In genomic region chr1:5551274-5551966, GRCh38 we compare ENCODE assay signal across 13 cellular contexts.
DNase-seq lines count a peak whose midpoint lies in the region; ATAC-seq and TF ChIP-seq lines count a peak whose summit lies in the region.
"Had no signal": no experiment of that assay in that cellular context is flagged by ENCODE, and none has a peak within 500 bp of the region (broad histone marks: within the 10 kb centered on the region; RNA-seq: fewer than 3 reads in every experiment).

No MANE protein-coding gene starts in this region.

- ATAC-seq in HG02840 (IDR thresholded peaks at IDR 0.05; ENCODE audit: low FRiP score, unreplicated experiment) = no peak
- ATAC-seq: left ventricle myocardium superior had no signal

- no peak overlapping the region for H3K4me3 ChIP-seq in A673 (ENCODE audit: low read depth, low read length, poor library complexity, severe bottlenecking)
- H3K4me3 ChIP-seq in HEK293 (ENCODE audit: low read depth, low read length) = no peak overlapping the region
- no peak overlapping the region for H3K4me3 ChIP-seq in colonic mucosa

- H3K4me1 ChIP-seq in A673 (ENCODE audit: insufficient read depth, low read length, poor library complexity, severe bottlenecking) (no peaks in the 10 kb centered on the region), HEK293 (ENCODE audit: control insufficient read depth, insufficient read depth, low read length) (no peaks in the 10 kb centered on the region), colonic mucosa (no peaks in the 10 kb centered on the region)

- BruUV-seq in A673 (replicated peaks; lab: Mats Ljungman, UMichigan) = no TSS peak

- TF ChIP-seq CTCF in A673 (conservative IDR thresholded peaks at IDR 0.05; ENCODE audit: low read depth, low read length) (no peak), HEK293 (tag by site-specific recombination; IDR thresholded peaks at IDR 0.05) (no peak), colonic mucosa (IDR thresholded peaks at IDR 0.05) (no peak)

- H3K27me3 ChIP-seq in A673 (replicated peaks; ENCODE audit: insufficient read depth, low read depth, low read length, poor library complexity) = no peaks in the 10 kb centered on the region
- no peaks in the 10 kb centered on the region for H3K27me3 ChIP-seq in colonic mucosa

- CTCF ChIA-PET in A673 (lab: Charles Lee) = no interaction called here
- CTCF ChIA-PET in HEK293 (lab: Yijun Ruan, JAX) = interaction anchor here (1.7 kb wide), 1 partner anchor 194 kb away, joined by 5 read pairs; no protein-coding TSS in a partner anchor

- intact Hi-C loops in A673 (cut with micrococcal nuclease; ENCODE audit: unreplicated experiment) = no loop called here
- intact Hi-C loops in colonic mucosa (cut with DNase I) = no loop called here

- H3K9me3 ChIP-seq in A673 (ENCODE audit: low read depth, low read length, poor library complexity, severe bottlenecking) = no peaks in the 10 kb centered on the region
- H3K9me3 ChIP-seq in HEK293 (ENCODE audit: control insufficient read depth, insufficient read depth, low read depth, low read length) = no peaks in the 10 kb centered on the region
- H3K9me3 ChIP-seq in colonic mucosa = no peaks in the 10 kb centered on the region

- no peak overlapping the region for H3K27ac ChIP-seq in A673 (ENCODE audit: low read depth, low read length, poor library complexity, severe bottlenecking)
- no peak overlapping the region for H3K27ac ChIP-seq in HEK293 (ENCODE audit: extremely low read depth, low read depth, low read length)
- no peak overlapping the region for H3K27ac ChIP-seq in colonic mucosa

- no peak overlapping the region for H3K9ac ChIP-seq in colonic mucosa (ENCODE audit: low read depth in 2 of 2, low read length in 2 of 2)

- H3K36me3 ChIP-seq in A673 (ENCODE audit: insufficient read depth, low read length, poor library complexity, severe bottlenecking) (no peaks in the 10 kb centered on the region), HEK293 (ENCODE audit: control insufficient read depth in 2 of 2, insufficient read depth in 1 of 2, low read length in 2 of 2) (no peaks in the 10 kb centered on the region), colonic mucosa (no peaks in the 10 kb centered on the region)

- POLR2A ChIA-PET in A673 (lab: Charles Lee; ENCODE audit: low non-redundant PET) (no interaction called here), HEK293 (lab: Yijun Ruan, JAX) (no interaction called here)

- DNase-seq in A673 (ENCODE audit: low spot score) (peak; percentile 3), NCI-H2196 treated with DMSO at 0.1 percent for 48 hours (lab: John Stamatoyannopoulos, UW; ENCODE audit: unreplicated experiment) (peak; percentile 95), colonic mucosa (peak; percentile 52), NCI-H226 (no peak), UCSD-AML1 (lab: John Stamatoyannopoulos, UW; ENCODE audit: unreplicated experiment) (no peak)
- no peak for DNase-seq in effector CD8-positive, alpha-beta T cell (lab: John Stamatoyannopoulos, UW)
- DNase-seq: activated CD4-positive, alpha-beta memory T cell treated with anti-CD3 and anti-CD28 coated beads for 36 hours; activated naive CD8-positive, alpha-beta T cell treated with anti-CD3 and anti-CD28 coated beads for 36 hours; left ventricle myocardium superior; NCI-H526 treated with DMSO at 0.1 percent for 48 hours; T-cell had no signal

TF ChIP-seq in HEK293, 187 proteins besides CTCF, POLR2A, EP300 and RAD21:
- TF ChIP-seq, protein P1, sequence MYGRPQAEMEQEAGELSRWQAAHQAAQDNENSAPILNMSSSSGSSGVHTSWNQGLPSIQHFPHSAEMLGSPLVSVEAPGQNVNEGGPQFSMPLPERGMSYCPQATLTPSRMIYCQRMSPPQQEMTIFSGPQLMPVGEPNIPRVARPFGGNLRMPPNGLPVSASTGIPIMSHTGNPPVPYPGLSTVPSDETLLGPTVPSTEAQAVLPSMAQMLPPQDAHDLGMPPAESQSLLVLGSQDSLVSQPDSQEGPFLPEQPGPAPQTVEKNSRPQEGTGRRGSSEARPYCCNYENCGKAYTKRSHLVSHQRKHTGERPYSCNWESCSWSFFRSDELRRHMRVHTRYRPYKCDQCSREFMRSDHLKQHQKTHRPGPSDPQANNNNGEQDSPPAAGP (tag by site-specific recombination; IDR thresholded peaks at IDR 0.05) = peak; percentile 98
- TF ChIP-seq SETDB1 (IDR thresholded peaks at IDR 0.05; ENCODE audit: insufficient read length, low read length) = peak; percentile 56
- no peak for TF ChIP-seq FEZF1 (tag by site-specific recombination; IDR thresholded peaks at IDR 0.05)
- TF ChIP-seq ZNF174 (tag by site-specific recombination; IDR thresholded peaks at IDR 0.05) = no peak
- no peak for TF ChIP-seq ZNF169 (tag by site-specific recombination; IDR thresholded peaks at IDR 0.05)
- peak; percentile 28; the same call in 1 of the 2 replicates for TF ChIP-seq RBAK (tag by site-specific recombination; IDR thresholded peaks at IDR 0.05)
- TF ChIP-seq HOXD13 (CRISPR knock-in tag; IDR thresholded peaks at IDR 0.05; ENCODE audit: borderline replicate concordance) = peak; percentile 76; the same call in 1 of the 2 replicates
- 0 out of 2 replicates have a peak, but pooled peaks have one; percentile 47 for TF ChIP-seq ZBTB48 (tag by site-specific recombination; IDR thresholded peaks at IDR 0.05)
- 0 out of 2 replicates have a peak, but pooled peaks have one; percentile 37 for TF ChIP-seq ZBTB21 (tag by site-specific recombination; IDR thresholded peaks at IDR 0.05)
- no peak for TF ChIP-seq ZNF707 (tag by site-specific recombination; IDR thresholded peaks at IDR 0.05)
- no peak for TF ChIP-seq ZNF223 (tag by site-specific recombination; IDR thresholded peaks at IDR 0.05)
- peak; percentile 61; the same call in 1 of the 2 replicates for TF ChIP-seq TRIM28 (IDR thresholded peaks at IDR 0.05; ENCODE audit: borderline replicate concordance, low read length)
- TF ChIP-seq ZNF211 (tag by site-specific recombination; IDR thresholded peaks at IDR 0.05; ENCODE audit: low read depth) = no peak
TF ChIP-seq in HEK293: peak in this region for 7.

Comparison
In these comparisons a context has a peak if more than half of its experiments do, and no peak if none do; other contexts are left out.
1. DNase-seq: peak in A673 (single experiment), NCI-H2196 treated with DMSO at 0.1 percent for 48 hours (single experiment) and colonic mucosa (single experiment); none in effector CD8-positive, alpha-beta T cell (single experiment), NCI-H226 (single experiment) and UCSD-AML1 (single experiment).